Comparison of ENCODE assay signal across 8 cellular contexts in genomic region chr6:153131037-153131981, GRCh38.
DNase-seq lines count a peak whose midpoint lies in the region; ATAC-seq lines count a peak whose summit lies in the region.

Gene RGS17 (minus strand): TSS chr6:153131282. CDS start chr6:153044018, 87,264 bp downstream.

- peaks cover 43% of the 10 kb centered on the region for H3K79me2 ChIP-seq in ACC112 (ENCODE audit: control insufficient read depth, insufficient read depth, low read length, unreplicated experiment)

- H3K4me3 ChIP-seq in ACC112 (ENCODE audit: low read depth, low read length): peak within 1 kb of the TSS; percentile 93
- peak within 1 kb of the TSS; percentile 97 for H3K4me3 ChIP-seq in neuron (ENCODE audit: low read length)

- H3K4me1 ChIP-seq in ACC112 (ENCODE audit: control insufficient read depth, insufficient read depth, low read length, unreplicated experiment) (peaks cover 11% of the 10 kb centered on the region), neuron (ENCODE audit: insufficient read depth, low read length) (peaks cover 17% of the 10 kb centered on the region)

- no peak within 1 kb of the TSS for H3K27ac ChIP-seq in ACC112 (ENCODE audit: low read depth, low read length)

- H2AFZ ChIP-seq in ACC112 (ENCODE audit: low read length, unreplicated experiment): peak within 1 kb of the TSS; percentile 97
- H2AFZ ChIP-seq in neuron (ENCODE audit: low read depth, low read length): peak within 1 kb of the TSS; percentile 97

- ATAC-seq in GM18511 (IDR thresholded peaks at IDR 0.05; ENCODE audit: unreplicated experiment) (peak; percentile 68), HG03025 (IDR thresholded peaks at IDR 0.05; ENCODE audit: low FRiP score, unreplicated experiment) (peak; percentile 51)

- H3K36me3 ChIP-seq in ACC112 (ENCODE audit: insufficient read depth, low read length) (0 out of 2 replicates have a peak, but pooled peaks cover 4% of the 10 kb centered on the region), neuron (ENCODE audit: insufficient read depth, low read length) (no peaks in the 10 kb centered on the region)

- H3K9me3 ChIP-seq in neuron (ENCODE audit: low read length): no peaks in the 10 kb centered on the region

- no peaks in the 10 kb centered on the region for H3K27me3 ChIP-seq in ACC112 (ENCODE audit: insufficient read depth, low read length)
- H3K27me3 ChIP-seq in neuron (ENCODE audit: insufficient read depth, low read length): no peaks in the 10 kb centered on the region

- DNase-seq in NCI-H446 treated with DMSO at 0.1 percent for 48 hours (lab: John Stamatoyannopoulos, UW): peak; percentile 2
- peak; percentile 17 for DNase-seq in activated gamma-delta T cell treated with anti-CD3 and anti-CD28 coated beads, Interleukin-2, amount 50 U/mL, for 16 hours (ENCODE audit: low read depth)
- peak; percentile 64 for DNase-seq in globus pallidus (ENCODE audit: low spot score)
- DNase-seq in SIG-M5 (lab: John Stamatoyannopoulos, UW): no peak
